In genomic region chr6:119353696-119354095, GRCh38 we compare ENCODE assay signal across 25 cellular contexts. TPM values are rescaled to one million over a fixed set of nuclear protein-coding genes. Genes with fewer than 3 reads are reported as not detected.
A peak's percentile ranks its signal among the peaks of the same experiment; 100 is the strongest.
DNase-seq lines count a peak whose midpoint lies in the region; ATAC-seq, FAIRE-seq and TF ChIP-seq lines count a peak whose summit lies in the region.
"Had no signal": no experiment of that assay in that cellular context is flagged by ENCODE, and none has a peak within 500 bp of the region (broad histone marks: within the 10 kb centered on the region; RNA-seq: fewer than 3 reads in every experiment).

No MANE protein-coding gene starts in this region.

- H3K4me3 ChIP-seq in iPS-20b (ENCODE audit: low read length): peak overlapping the region; percentile 6; the same call in 1 of the 2 replicates
- no peak overlapping the region for H3K4me3 ChIP-seq in tibial artery
- H3K4me3 ChIP-seq in breast epithelium: no peak overlapping the region

- in situ Hi-C loops in SK-MEL-5 (cut with HindIII; ENCODE audit: low pct_unique_long_range_greater_than_20kb, low sequenced_read_pairs): no loop called here

- no peak for TF ChIP-seq POLR2A in breast epithelium (IDR thresholded peaks at IDR 0.05)

- H3K27ac ChIP-seq in iPS-20b (ENCODE audit: low read length): no peak overlapping the region
- H3K27ac ChIP-seq in tibial artery: peak overlapping the region; percentile 1 to 13
- H3K27ac ChIP-seq in breast epithelium: peak overlapping the region in 1 of 2 donors; percentile 4

- H3K9ac ChIP-seq in iPS-20b (ENCODE audit: low read depth, low read length): no peak overlapping the region

- no peak for ATAC-seq in HG03354 (IDR thresholded peaks at IDR 0.05; ENCODE audit: poor library complexity, severe bottlenecking, unreplicated experiment)
- ATAC-seq: activated CD4-positive, alpha-beta T cell treated with anti-CD3 and anti-CD28 coated beads for 36 hours; activated CD8-positive, alpha-beta T cell treated with anti-CD3 and anti-CD28 coated beads for 36 hours; activated T-helper 17 cell treated with anti-CD3 and anti-CD28 coated beads, Interleukin-2, amount 50 U/mL, for 72 hours; Panc1; stimulated activated effector memory CD8-positive, alpha-beta T cell treated with anti-CD3 and anti-CD28 coated beads, Interleukin-12 subunit alpha, Interleukin-12 subunit beta, amount 100 ng/mL, for 72 hours had no signal

- H3K27me3 ChIP-seq in iPS-20b (ENCODE audit: insufficient read depth, low read length): peaks cover 31% of the 10 kb centered on the region
- H3K27me3 ChIP-seq in tibial artery: no peaks in the 10 kb centered on the region
- H3K27me3 ChIP-seq in breast epithelium: no peaks in the 10 kb centered on the region
- H3K27me3 ChIP-seq: BE2C had no signal

- H3K36me3 ChIP-seq in iPS-20b (ENCODE audit: insufficient read depth, low read depth, low read length): no peaks in the 10 kb centered on the region
- H3K36me3 ChIP-seq in tibial artery: no peaks in the 10 kb centered on the region
- H3K36me3 ChIP-seq in breast epithelium: no peaks in the 10 kb centered on the region
- H3K36me3 ChIP-seq: BE2C had no signal

- no peaks in the 10 kb centered on the region for H3K9me3 ChIP-seq in iPS-20b (ENCODE audit: insufficient read depth, low read depth, low read length)
- no peaks in the 10 kb centered on the region for H3K9me3 ChIP-seq in tibial artery
- H3K9me3 ChIP-seq in breast epithelium: no peaks in the 10 kb centered on the region
- H3K9me3 ChIP-seq: BE2C had no signal

- H3K4me1 ChIP-seq in iPS-20b (ENCODE audit: insufficient read depth, low read length): peaks cover 13% of the 10 kb centered on the region; the same call in 1 of the 2 replicates
- H3K4me1 ChIP-seq in tibial artery: peaks cover 0 to 61% (median 8%) of the 10 kb centered on the region in 4 donors
- no peaks in the 10 kb centered on the region for H3K4me1 ChIP-seq in breast epithelium

- intact Hi-C loops in tibial artery (cut with DNase I; ENCODE audit: low total_unique reads) (no loop called here), breast epithelium (cut with DNase I; ENCODE audit: low total_unique reads) (no loop called here)

- TF ChIP-seq CTCF in tibial artery (IDR thresholded peaks at IDR 0.05): no peak
- no peak for TF ChIP-seq CTCF in breast epithelium (IDR thresholded peaks at IDR 0.05)

- FAIRE-seq in GM18507 (lab: Jason Lieb, UNC): peak; percentile 24
- FAIRE-seq: GM12892 had no signal

- no peak for DNase-seq in GM18507 (ENCODE audit: extremely low spot score, insufficient read length, low read depth)
- peak; percentile 3 for DNase-seq in SK-MEL-5 (ENCODE audit: low read depth, low spot score)
- no peak for DNase-seq in tibial artery
- no peak for DNase-seq in NOMO-1 (lab: John Stamatoyannopoulos, UW; ENCODE audit: unreplicated experiment in 2 of 2)
- no peak for DNase-seq in breast epithelium (ENCODE audit: low spot score in 2 of 2)
- DNase-seq: activated CD4-positive, alpha-beta T cell treated with anti-CD3 and anti-CD28 coated beads for 36 hours; activated CD8-positive, alpha-beta memory T cell treated with anti-CD3 and anti-CD28 coated beads, Interleukin-2, amount 50 U/mL, for 48 hours; activated CD8-positive, alpha-beta T cell treated with anti-CD3 and anti-CD28 coated beads for 36 hours; activated naive CD4-positive, alpha-beta T cell treated with anti-CD3 and anti-CD28 coated beads, Interleukin-2, amount 10 ng/mL, durations not matched to agents 7 days and 5 days; amygdala; BE2C; DMS153; effector CD4-positive, alpha-beta T cell; hypothalamus; immature natural killer cell; NCI-H1105; NCI-H1930; NCI-H524 treated with DMSO at 0.1 percent for 48 hours; Right ventricle myocardium superior had no signal

RNA-seq across cellular contexts. Expression of gene MAN1A1, which starts 4.1 kb away (rescaled TPM):
- 0.96 and 1.3 TPM in 2 replicates for total RNA-seq in SK-MEL-5 (2014; rRNA removed; shearing (Covaris generic))
- 0.75 and 1.1 TPM in 2 replicates for polyA plus RNA-seq in SK-MEL-5 (2015; cell fraction: cytosol; rRNA removed)
- polyA plus RNA-seq in SK-MEL-5 (2015; cell fraction: nucleus; rRNA removed): 0.22 and 0.51 TPM in 2 replicates
- 100 to 1,000 TPM in 2 of 3 donors, 10 to 100 TPM in 1; 81.2 to 481 (median 104) TPM for total RNA-seq in breast epithelium

Comparison
In these comparisons a context has a peak if more than half of its experiments do, and no peak if none do; other contexts are left out.
1. RNA of gene MAN1A1, which starts 4.1 kb away (total RNA-seq): 81.2 to 481 TPM in breast epithelium; 0.96 to 1.3 TPM in SK-MEL-5; every median in the first group is over 10 times any median in the second.